16 cellular contexts compared by ENCODE assay signal in the genomic region with DNA sequence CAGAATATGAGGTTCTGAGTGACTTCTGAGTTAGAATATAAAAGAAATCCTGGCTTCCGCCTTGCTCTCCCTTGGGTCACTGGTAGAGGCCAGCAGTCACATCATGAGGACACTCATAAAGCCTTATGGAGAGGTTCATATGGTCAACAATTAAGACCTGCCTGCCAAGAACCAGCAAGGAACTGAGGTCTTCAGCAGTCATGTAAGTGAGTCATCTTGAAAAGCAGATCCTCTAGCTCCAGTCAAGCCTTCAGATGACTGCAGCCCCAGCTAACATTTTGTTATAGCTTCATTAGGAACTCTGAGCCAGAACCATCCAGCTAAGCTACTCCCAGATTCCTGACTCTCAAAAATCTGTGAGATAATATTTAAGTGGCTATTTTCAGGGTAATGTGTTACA. TPM values are rescaled to one million over a fixed set of nuclear protein-coding genes. Genes with fewer than 3 reads are reported as not detected.
DNase-seq lines count a peak whose midpoint lies in the region; ATAC-seq, FAIRE-seq and TF ChIP-seq lines count a peak whose summit lies in the region.
"Had no signal": no experiment of that assay in that cellular context is flagged by ENCODE, and none has a peak within 500 bp of the region (broad histone marks: within the 10 kb centered on the region; RNA-seq: fewer than 3 reads in every experiment).

No MANE protein-coding gene starts in this region.

- no peaks in the 10 kb centered on the region for H3K9me3 Mint-ChIP-seq in WTC11
- H3K9me3 Mint-ChIP-seq: CD8-positive, alpha-beta T cell had no signal

- H3K27me3 Mint-ChIP-seq in WTC11 (ENCODE audit: low read depth), result no peaks in the 10 kb centered on the region

- ATAC-seq in WTC11, result no peak
- ATAC-seq: CD8-positive, alpha-beta T cell; Right ventricle myocardium inferior had no signal

- TF ChIP-seq CTCF in AG10803 (conservative IDR thresholded peaks at IDR 0.05; ENCODE audit: low read length), result no peak
- TF ChIP-seq CTCF in WTC11 (IDR thresholded peaks at IDR 0.05), result no peak
- TF ChIP-seq CTCF in RWPE1 (conservative IDR thresholded peaks at IDR 0.05; ENCODE audit: low read depth), result no peak

- H3K36me3 Mint-ChIP-seq in WTC11, result no peaks in the 10 kb centered on the region

- POLR2A ChIA-PET in WTC11 (lab: Charles Lee) (no interaction called here), RWPE1 (lab: Yijun Ruan, JAX; ENCODE audit: low non-redundant PET) (no interaction called here)

- H3K4me1 Mint-ChIP-seq in WTC11, result peaks cover 90% of the 10 kb centered on the region

- CTCF ChIA-PET in WTC11 (lab: Charles Lee), result no interaction called here
- CTCF ChIA-PET in RWPE1 (lab: Yijun Ruan, JAX), result no interaction called here

- H3K27ac ChIP-seq in RWPE1, result no peak overlapping the region
- H3K27ac ChIP-seq: KMS-11 had no signal

- no peak overlapping the region for H3K4me3 Mint-ChIP-seq in WTC11
- H3K4me3 Mint-ChIP-seq: CD8-positive, alpha-beta T cell had no signal

- no peak for TF ChIP-seq POLR2A in GM12892 (IDR thresholded peaks at IDR 0.05; ENCODE audit: low read depth, low read length)

- DNase-seq in AG10803 (ENCODE audit: low read depth), result peak; percentile 6
- no peak for DNase-seq in GM12892 (ENCODE audit: insufficient read length)
- DNase-seq in WTC11 (ENCODE audit: low spot score), result no peak
- DNase-seq in kidney tubule cell (ENCODE audit: low spot score), result peak; percentile 51
- DNase-seq in urothelium cell line (ENCODE audit: low spot score), result no peak
- no peak for DNase-seq in NCI-H1417 (lab: John Stamatoyannopoulos, UW)
- DNase-seq in RWPE1 (ENCODE audit: low spot score), result no peak
- DNase-seq: CD8-positive, alpha-beta T cell; DMS79 treated with DMSO at 0.1 percent for 48 hours; NCI-H226; NCI-H526 treated with DMSO at 0.1 percent for 48 hours; NK-92 treated with Interleukin-12 subunit alpha and Interleukin-12 subunit beta, amount 100 ng/mL, for 24 hours; SK-N-SH had no signal

- FAIRE-seq in GM12892 (lab: Jason Lieb, UNC), result peak; percentile 27
- no peak for FAIRE-seq in urothelium cell line (lab: Jason Lieb, UNC)
- FAIRE-seq: H1 had no signal

- no peak overlapping the region for H3K4me3 ChIP-seq in AG10803 (ENCODE audit: low read length)

- 0 out of 2 replicates have a peak overlapping the region, but pooled peaks have one; percentile 1 for H3K27ac Mint-ChIP-seq in WTC11
- H3K27ac Mint-ChIP-seq: CD8-positive, alpha-beta T cell had no signal

TF ChIP-seq in WTC11, 78 proteins besides CTCF, POLR2A, EP300 and RAD21:
- TF ChIP-seq ZNF232 (CRISPR knock-in tag; IDR thresholded peaks at IDR 0.05) (no peak), OVOL2 (CRISPR knock-in tag; IDR thresholded peaks at IDR 0.05; ENCODE audit: borderline replicate concordance) (no peak), ZBTB21 (CRISPR knock-in tag; IDR thresholded peaks at IDR 0.05; ENCODE audit: borderline replicate concordance) (no peak), ZNF416 (CRISPR knock-in tag; IDR thresholded peaks at IDR 0.05) (no peak), ZNF396 (CRISPR knock-in tag; IDR thresholded peaks at IDR 0.05; ENCODE audit: borderline replicate concordance) (no peak), NFATC4 (CRISPR knock-in tag; IDR thresholded peaks at IDR 0.05) (no peak), CREB1 (CRISPR knock-in tag; IDR thresholded peaks at IDR 0.05) (no peak)
- TF ChIP-seq, protein P1, sequence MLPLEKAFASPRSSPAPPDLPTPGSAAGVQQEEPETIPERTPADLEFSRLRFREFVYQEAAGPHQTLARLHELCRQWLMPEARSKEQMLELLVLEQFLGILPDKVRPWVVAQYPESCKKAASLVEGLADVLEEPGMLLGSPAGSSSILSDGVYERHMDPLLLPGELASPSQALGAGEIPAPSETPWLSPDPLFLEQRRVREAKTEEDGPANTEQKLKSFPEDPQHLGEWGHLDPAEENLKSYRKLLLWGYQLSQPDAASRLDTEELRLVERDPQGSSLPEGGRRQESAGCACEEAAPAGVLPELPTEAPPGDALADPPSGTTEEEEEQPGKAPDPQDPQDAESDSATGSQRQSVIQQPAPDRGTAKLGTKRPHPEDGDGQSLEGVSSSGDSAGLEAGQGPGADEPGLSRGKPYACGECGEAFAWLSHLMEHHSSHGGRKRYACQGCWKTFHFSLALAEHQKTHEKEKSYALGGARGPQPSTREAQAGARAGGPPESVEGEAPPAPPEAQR (CRISPR knock-in tag; IDR thresholded peaks at IDR 0.05), result no peak
- TF ChIP-seq, protein P2, sequence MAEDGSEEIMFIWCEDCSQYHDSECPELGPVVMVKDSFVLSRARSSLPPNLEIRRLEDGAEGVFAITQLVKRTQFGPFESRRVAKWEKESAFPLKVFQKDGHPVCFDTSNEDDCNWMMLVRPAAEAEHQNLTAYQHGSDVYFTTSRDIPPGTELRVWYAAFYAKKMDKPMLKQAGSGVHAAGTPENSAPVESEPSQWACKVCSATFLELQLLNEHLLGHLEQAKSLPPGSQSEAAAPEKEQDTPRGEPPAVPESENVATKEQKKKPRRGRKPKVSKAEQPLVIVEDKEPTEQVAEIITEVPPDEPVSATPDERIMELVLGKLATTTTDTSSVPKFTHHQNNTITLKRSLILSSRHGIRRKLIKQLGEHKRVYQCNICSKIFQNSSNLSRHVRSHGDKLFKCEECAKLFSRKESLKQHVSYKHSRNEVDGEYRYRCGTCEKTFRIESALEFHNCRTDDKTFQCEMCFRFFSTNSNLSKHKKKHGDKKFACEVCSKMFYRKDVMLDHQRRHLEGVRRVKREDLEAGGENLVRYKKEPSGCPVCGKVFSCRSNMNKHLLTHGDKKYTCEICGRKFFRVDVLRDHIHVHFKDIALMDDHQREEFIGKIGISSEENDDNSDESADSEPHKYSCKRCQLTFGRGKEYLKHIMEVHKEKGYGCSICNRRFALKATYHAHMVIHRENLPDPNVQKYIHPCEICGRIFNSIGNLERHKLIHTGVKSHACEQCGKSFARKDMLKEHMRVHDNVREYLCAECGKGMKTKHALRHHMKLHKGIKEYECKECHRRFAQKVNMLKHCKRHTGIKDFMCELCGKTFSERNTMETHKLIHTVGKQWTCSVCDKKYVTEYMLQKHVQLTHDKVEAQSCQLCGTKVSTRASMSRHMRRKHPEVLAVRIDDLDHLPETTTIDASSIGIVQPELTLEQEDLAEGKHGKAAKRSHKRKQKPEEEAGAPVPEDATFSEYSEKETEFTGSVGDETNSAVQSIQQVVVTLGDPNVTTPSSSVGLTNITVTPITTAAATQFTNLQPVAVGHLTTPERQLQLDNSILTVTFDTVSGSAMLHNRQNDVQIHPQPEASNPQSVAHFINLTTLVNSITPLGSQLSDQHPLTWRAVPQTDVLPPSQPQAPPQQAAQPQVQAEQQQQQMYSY (CRISPR knock-in tag; IDR thresholded peaks at IDR 0.05), result no peak

RNA-seq across cellular contexts. Expression of a gene that starts 45.4 kb away (rescaled TPM):
- 10.9 TPM for polyA plus RNA-seq in GM12892 (2012; ENCODE audit: missing spikeins)
- 20.0 to 21.4 TPM (median 20.0 TPM) in 3 replicates for total RNA-seq in WTC11 (2021)

Comparison
In these comparisons a context has a peak if more than half of its experiments do, and no peak if none do; other contexts are left out.
1. DNase-seq: peak in AG10803 (single experiment) and kidney tubule cell (single experiment); none in GM12892 (single experiment), WTC11 (single experiment), urothelium cell line (single experiment), NCI-H1417 (0 of 3) and RWPE1 (single experiment).